17 cellular contexts compared by ENCODE assay signal in genomic region chr2:218317232-218317630, GRCh38. TPM values are rescaled to one million over a fixed set of nuclear protein-coding genes. Genes with fewer than 3 reads are reported as not detected.
DNase-seq lines count a peak whose midpoint lies in the region; ATAC-seq and TF ChIP-seq lines count a peak whose summit lies in the region.
"Had no signal": no experiment of that assay in that cellular context is flagged by ENCODE, and none has a peak within 500 bp of the region (broad histone marks: within the 10 kb centered on the region; RNA-seq: fewer than 3 reads in every experiment).

No MANE protein-coding gene starts in this region.

- H3K79me1 ChIP-seq in mesenchymal stem cell (replicated peaks; ENCODE audit: low read length, poor library complexity, severe bottlenecking) = no peaks in the 10 kb centered on the region

- H3K4me1 ChIP-seq in naive thymus-derived CD4-positive, alpha-beta T cell (ENCODE audit: control insufficient read depth in 2 of 2, insufficient read depth in 2 of 2, low read length in 2 of 2) = peaks cover 19 to 38% of the 10 kb centered on the region in 2 donors
- H3K4me1 ChIP-seq in mesenchymal stem cell (ENCODE audit: control insufficient read depth, insufficient read depth, low read depth, low read length) = peaks cover 3% of the 10 kb centered on the region
- H3K4me1 ChIP-seq: HAP-1 had no signal

- H3K9me3 Mint-ChIP-seq in activated CD8-positive, alpha-beta T cell treated with anti-CD3 and anti-CD28 coated beads for 36 hours = no peaks in the 10 kb centered on the region
- H3K9me3 Mint-ChIP-seq in naive thymus-derived CD4-positive, alpha-beta T cell = peaks cover 0 to 2% (median 0%) of the 10 kb centered on the region in 11 donors

- H3K27ac ChIP-seq in naive thymus-derived CD4-positive, alpha-beta T cell (ENCODE audit: low read depth, low read length) = peak overlapping the region; percentile 69
- no peak overlapping the region for H3K27ac ChIP-seq in mesenchymal stem cell (ENCODE audit: low read length, poor library complexity, severe bottlenecking)
- H3K27ac ChIP-seq: adrenal gland, colonic mucosa, testis had no signal

- H3K4me3 ChIP-seq in Jurkat, Clone E6-1 (ENCODE audit: low read length) = peak overlapping the region; percentile 39
- peak overlapping the region; percentile 29 for H3K4me3 ChIP-seq in naive thymus-derived CD4-positive, alpha-beta T cell (ENCODE audit: low read length)
- no peak overlapping the region for H3K4me3 ChIP-seq in mesenchymal stem cell (ENCODE audit: insufficient read depth in 1 of 2, low read depth in 1 of 2, low read length in 2 of 2)
- H3K4me3 ChIP-seq: adrenal gland, colonic mucosa, HAP-1, lung, smooth muscle cell, testis had no signal

- H3K4ac ChIP-seq in mesenchymal stem cell (ENCODE audit: low read depth in 1 of 2, low read length in 2 of 2) = no peak overlapping the region

- no peak overlapping the region for H3K18ac ChIP-seq in mesenchymal stem cell (ENCODE audit: low read depth in 1 of 2, low read length in 2 of 2)

- POLR2A ChIA-PET in activated CD8-positive, alpha-beta T cell treated with anti-CD3 and anti-CD28 coated beads for 36 hours (lab: Charles Lee) = interaction anchor here (0.9 to 1.6 kb wide), 3 partner anchors 10 to 31 kb away, joined by 3 to 4 read pairs (median 3); no protein-coding TSS in a partner anchor
- POLR2A ChIA-PET in naive thymus-derived CD4-positive, alpha-beta T cell (lab: Charles Lee) = interaction anchor here (0.6 to 3.9 kb wide), 17 partner anchors 8 to 342 kb away, joined by 3 to 25 read pairs (median 4); partner anchors contain the start of genes ARPC2, BCS1L, CATIP and ZNF142

- no peaks in the 10 kb centered on the region for H3K9me3 ChIP-seq in naive thymus-derived CD4-positive, alpha-beta T cell (ENCODE audit: control insufficient read depth in 2 of 3, low read length in 3 of 3)
- H3K9me3 ChIP-seq in mesenchymal stem cell (ENCODE audit: control insufficient read depth, low read length) = no peaks in the 10 kb centered on the region
- H3K9me3 ChIP-seq: adrenal gland, colonic mucosa, HAP-1, testis had no signal

- peak overlapping the region; percentile 90 for H3K27ac Mint-ChIP-seq in activated CD8-positive, alpha-beta T cell treated with anti-CD3 and anti-CD28 coated beads for 36 hours
- peak overlapping the region; percentile 95 to 100 (median 97) for H3K27ac Mint-ChIP-seq in naive thymus-derived CD4-positive, alpha-beta T cell

- H2AK5ac ChIP-seq in mesenchymal stem cell (ENCODE audit: low read length, severe bottlenecking) = no peak overlapping the region

- H3K4me3 Mint-ChIP-seq in activated CD8-positive, alpha-beta T cell treated with anti-CD3 and anti-CD28 coated beads for 36 hours = no peak overlapping the region
- peak overlapping the region; percentile 77 to 88 (median 82) for H3K4me3 Mint-ChIP-seq in naive thymus-derived CD4-positive, alpha-beta T cell

- no peak overlapping the region for H3K23ac ChIP-seq in mesenchymal stem cell (ENCODE audit: low read length in 2 of 2)

- no peak overlapping the region for H2BK15ac ChIP-seq in mesenchymal stem cell (ENCODE audit: low read depth, poor library complexity, severe bottlenecking)

- no peak for TF ChIP-seq CTCF in activated CD8-positive, alpha-beta T cell treated with anti-CD3 and anti-CD28 coated beads for 36 hours (IDR thresholded peaks at IDR 0.05)

- H2BK12ac ChIP-seq in mesenchymal stem cell (ENCODE audit: low read length in 2 of 2) = no peak overlapping the region

- no peak overlapping the region for H2BK5ac ChIP-seq in mesenchymal stem cell (ENCODE audit: low read depth, low read length, poor library complexity, severe bottlenecking)

- no peak overlapping the region for H3K14ac ChIP-seq in mesenchymal stem cell (ENCODE audit: low read length in 2 of 2)

- H4K8ac ChIP-seq in mesenchymal stem cell (ENCODE audit: low read length) = no peak overlapping the region

- no peak overlapping the region for H3K4me2 ChIP-seq in mesenchymal stem cell (ENCODE audit: low read length, poor library complexity, severe bottlenecking)
- H3K4me2 ChIP-seq: smooth muscle cell had no signal

- peaks cover 2% of the 10 kb centered on the region for H3K36me3 Mint-ChIP-seq in activated CD8-positive, alpha-beta T cell treated with anti-CD3 and anti-CD28 coated beads for 36 hours (ENCODE audit: low read depth)
- H3K36me3 Mint-ChIP-seq in naive thymus-derived CD4-positive, alpha-beta T cell = peaks cover 0 to 15% (median 3%) of the 10 kb centered on the region in 5 donors

- CTCF ChIA-PET in activated CD8-positive, alpha-beta T cell treated with anti-CD3 and anti-CD28 coated beads for 36 hours (lab: Charles Lee) = interaction anchor here (1.2 to 2.1 kb wide), 3 partner anchors 13 to 40 kb away, joined by 5 to 9 read pairs (median 8); partner anchors contain the start of gene CATIP
- CTCF ChIA-PET in naive thymus-derived CD4-positive, alpha-beta T cell (lab: Charles Lee) = interaction anchor here (0.6 to 2.6 kb wide), 8 partner anchors 10 to 44 kb away, joined by 3 to 19 read pairs (median 3); partner anchors contain the start of gene CATIP

- H3K27me3 Mint-ChIP-seq in activated CD8-positive, alpha-beta T cell treated with anti-CD3 and anti-CD28 coated beads for 36 hours = no peaks in the 10 kb centered on the region
- peaks cover 0 to 1% (median 0%) of the 10 kb centered on the region in 5 donors for H3K27me3 Mint-ChIP-seq in naive thymus-derived CD4-positive, alpha-beta T cell

- no peaks in the 10 kb centered on the region for H3K27me3 ChIP-seq in naive thymus-derived CD4-positive, alpha-beta T cell (ENCODE audit: control insufficient read depth in 2 of 2, insufficient read depth in 2 of 2, low read length in 2 of 2)
- peaks cover 0 to 8% of the 10 kb centered on the region in 2 experiments for H3K27me3 ChIP-seq in mesenchymal stem cell (ENCODE audit: control insufficient read depth in 1 of 2, insufficient read depth in 1 of 2, low read length in 2 of 2)
- H3K27me3 ChIP-seq: adrenal gland, colonic mucosa, testis had no signal

- WGBS in mesenchymal stem cell = 81% methylated on average over 3 of the region's 3 CpGs

- intact Hi-C loops in activated CD8-positive, alpha-beta T cell treated with anti-CD3 and anti-CD28 coated beads for 36 hours (cut with micrococcal nuclease) = no loop called here
- intact Hi-C loops in naive thymus-derived CD4-positive, alpha-beta T cell (cut with micrococcal nuclease) = no loop called here

- H3K9ac ChIP-seq in mesenchymal stem cell (ENCODE audit: low read length) = no peak overlapping the region

- ATAC-seq in activated CD8-positive, alpha-beta T cell treated with anti-CD3 and anti-CD28 coated beads for 36 hours = no peak
- no peak for ATAC-seq in naive thymus-derived CD4-positive, alpha-beta T cell

- no peak for DNase-seq in Jurkat, Clone E6-1 (ENCODE audit: low read depth, low spot score)
- DNase-seq in activated CD8-positive, alpha-beta T cell treated with anti-CD3 and anti-CD28 coated beads for 36 hours = no peak
- no peak for DNase-seq in naive thymus-derived CD4-positive, alpha-beta T cell
- no peak for DNase-seq in stimulated activated CD8-positive, alpha-beta memory T cell treated with anti-CD3 and anti-CD28 coated beads, Interleukin-4, amount 100 ng/mL, for 48 hours
- no peak for DNase-seq in mesenchymal stem cell
- DNase-seq: colonic mucosa, NCI-H1694 treated with DMSO at 0.1 percent for 48 hours, NCI-H526 treated with DMSO at 0.1 percent for 48 hours, testis had no signal

- H2AFZ ChIP-seq in mesenchymal stem cell (ENCODE audit: low read depth, low read length) = no peak overlapping the region

- no peak overlapping the region for H2BK120ac ChIP-seq in mesenchymal stem cell (ENCODE audit: low read depth, low read length)

- no peak overlapping the region for H4K91ac ChIP-seq in mesenchymal stem cell (ENCODE audit: low read length)

- H3K36me3 ChIP-seq in naive thymus-derived CD4-positive, alpha-beta T cell (ENCODE audit: control insufficient read depth in 2 of 3, insufficient read depth in 3 of 3, low read length in 3 of 3) = no peaks in the 10 kb centered on the region
- no peaks in the 10 kb centered on the region for H3K36me3 ChIP-seq in mesenchymal stem cell (ENCODE audit: control insufficient read depth in 1 of 2, insufficient read depth in 2 of 2, low read depth in 1 of 2, low read length in 2 of 2)
- H3K36me3 ChIP-seq: adrenal gland, colonic mucosa, HAP-1 had no signal

- peaks cover 36% of the 10 kb centered on the region for H3K4me1 Mint-ChIP-seq in activated CD8-positive, alpha-beta T cell treated with anti-CD3 and anti-CD28 coated beads for 36 hours (ENCODE audit: low read depth)
- peaks cover 30 to 70% (median 63%) of the 10 kb centered on the region in 7 donors for H3K4me1 Mint-ChIP-seq in naive thymus-derived CD4-positive, alpha-beta T cell

RNA-seq across cellular contexts. Expression of gene TMBIM1, which starts 24.9 kb away (rescaled TPM):
- polyA plus RNA-seq in Jurkat, Clone E6-1 (2012; ENCODE audit: insufficient read depth, insufficient read length) = 15.8 TPM
- 10 to 100 TPM; 53.5 to 57.9 TPM for total RNA-seq in activated CD8-positive, alpha-beta T cell treated with anti-CD3 and anti-CD28 coated beads for 36 hours
- total RNA-seq in naive thymus-derived CD4-positive, alpha-beta T cell = 100 to 1,000 TPM in 2 of 5 experiments, 10 to 100 TPM in 3; 51.7 to 112 (median 83.8) TPM
- 100 to 1,000 TPM in 1 of 2 donors, 10 to 100 TPM in 1; 92.4 to 115 TPM for polyA plus RNA-seq in naive thymus-derived CD4-positive, alpha-beta T cell
- 178 TPM for polyA plus RNA-seq in mesenchymal stem cell (2013, experiment 1 of 2)
- polyA plus RNA-seq in mesenchymal stem cell (2013, experiment 2 of 2) = 177 TPM

RNA-seq across cellular contexts. Expression of gene CATIP, which starts 39.4 kb away (rescaled TPM):
- polyA plus RNA-seq in Jurkat, Clone E6-1 (2012; ENCODE audit: insufficient read depth, insufficient read length) = not detected
- not detected for total RNA-seq in activated CD8-positive, alpha-beta T cell treated with anti-CD3 and anti-CD28 coated beads for 36 hours
- total RNA-seq in naive thymus-derived CD4-positive, alpha-beta T cell = under 1 TPM in 1 of 5 experiments, not detected in 4; 0.49 TPM
- polyA plus RNA-seq in naive thymus-derived CD4-positive, alpha-beta T cell = not detected
- not detected for polyA plus RNA-seq in mesenchymal stem cell (2013, experiment 1 of 2)
- not detected for polyA plus RNA-seq in mesenchymal stem cell (2013, experiment 2 of 2)
- total RNA-seq: activated CD8-positive, alpha-beta memory T cell treated with anti-CD3 and anti-CD28 coated beads for 36 hours; colonic mucosa; LHCN-M2; omental fat pad; smooth muscle cell had no signal
- polyA plus RNA-seq: fibroblast of lung had no signal

RNA-seq across cellular contexts. Expression of gene PNKD, which starts 46.9 kb away (rescaled TPM):
- 52.3 TPM for polyA plus RNA-seq in Jurkat, Clone E6-1 (2012; ENCODE audit: insufficient read depth, insufficient read length)
- total RNA-seq in activated CD8-positive, alpha-beta T cell treated with anti-CD3 and anti-CD28 coated beads for 36 hours = 10 to 100 TPM; 19.8 to 24.4 TPM
- total RNA-seq in naive thymus-derived CD4-positive, alpha-beta T cell = 10 to 100 TPM; 18.5 to 38.4 (median 25.2) TPM
- 100 to 1,000 TPM in 1 of 2 donors, 10 to 100 TPM in 1; 92.2 to 108 TPM for polyA plus RNA-seq in naive thymus-derived CD4-positive, alpha-beta T cell
- 87.9 TPM for polyA plus RNA-seq in mesenchymal stem cell (2013, experiment 1 of 2)
- 88.5 TPM for polyA plus RNA-seq in mesenchymal stem cell (2013, experiment 2 of 2)

RNA-seq across cellular contexts. Expression of gene AAMP, which starts 47.3 kb away (rescaled TPM):
- 145 TPM for polyA plus RNA-seq in Jurkat, Clone E6-1 (2012; ENCODE audit: insufficient read depth, insufficient read length)
- 10 to 100 TPM; 75.8 to 82.8 TPM for total RNA-seq in activated CD8-positive, alpha-beta T cell treated with anti-CD3 and anti-CD28 coated beads for 36 hours
- total RNA-seq in naive thymus-derived CD4-positive, alpha-beta T cell = 10 to 100 TPM; 54.1 to 67.0 (median 61.2) TPM
- 100 to 1,000 TPM in 1 of 2 donors, 10 to 100 TPM in 1; 98.6 to 108 TPM for polyA plus RNA-seq in naive thymus-derived CD4-positive, alpha-beta T cell
- polyA plus RNA-seq in mesenchymal stem cell (2013, experiment 1 of 2) = 44.9 TPM
- polyA plus RNA-seq in mesenchymal stem cell (2013, experiment 2 of 2) = 43.4 TPM

RNA-seq across cellular contexts. Expression of gene GPBAR1, which starts 56.4 kb away (rescaled TPM):
- polyA plus RNA-seq in Jurkat, Clone E6-1 (2012; ENCODE audit: insufficient read depth, insufficient read length) = not detected
- total RNA-seq in activated CD8-positive, alpha-beta T cell treated with anti-CD3 and anti-CD28 coated beads for 36 hours = under 1 TPM; 0.16 to 0.45 TPM
- total RNA-seq in naive thymus-derived CD4-positive, alpha-beta T cell = 10 to 100 TPM in 1 of 5 experiments, 1 to 10 TPM in 3, under 1 TPM in 1; 0.80 to 12.9 (median 1.9) TPM
- under 1 TPM; 0.15 to 0.27 TPM for polyA plus RNA-seq in naive thymus-derived CD4-positive, alpha-beta T cell
- polyA plus RNA-seq in mesenchymal stem cell (2013, experiment 1 of 2) = 5.1 TPM
- polyA plus RNA-seq in mesenchymal stem cell (2013, experiment 2 of 2) = 5.5 TPM
- polyA plus RNA-seq: fibroblast of lung had no signal

Comparison
In these comparisons a context has a peak if more than half of its experiments do, and no peak if none do; other contexts are left out.
1. H3K4me3 ChIP-seq: peak in Jurkat, Clone E6-1 (single experiment) and naive thymus-derived CD4-positive, alpha-beta T cell (single experiment); none in mesenchymal stem cell (0 of 2).